Comparison of ENCODE assay signal across 11 cellular contexts in genomic region chrX:21926116-21926515, GRCh38. TPM values are rescaled to one million over a fixed set of nuclear protein-coding genes. Genes with fewer than 3 reads are reported as not detected.
DNase-seq lines count a peak whose midpoint lies in the region; ATAC-seq and TF ChIP-seq lines count a peak whose summit lies in the region.
"Had no signal": no experiment of that assay in that cellular context is flagged by ENCODE, and none has a peak within 500 bp of the region (broad histone marks: within the 10 kb centered on the region; RNA-seq: fewer than 3 reads in every experiment).

No MANE protein-coding gene starts in this region.

- no peaks in the 10 kb centered on the region for H3K9me3 ChIP-seq in mammary epithelial cell (replicated peaks; ENCODE audit: insufficient read depth, low read length)
- H3K9me3 ChIP-seq: Caco-2 had no signal

- H3K27me3 Mint-ChIP-seq in CD14-positive monocyte (ENCODE audit: low read depth in 3 of 3) (peaks cover 0 to 4% (median 0%) of the 10 kb centered on the region in 3 donors), memory B cell (no peaks in the 10 kb centered on the region)

- no peaks in the 10 kb centered on the region for H4K20me1 ChIP-seq in mammary epithelial cell (ENCODE audit: insufficient read depth, low read length)

- dilution Hi-C loops in mammary epithelial cell (cut with HindIII; ENCODE audit: low sequenced_read_pairs): no loop called here

- no peaks in the 10 kb centered on the region for H3K27me3 ChIP-seq in mammary epithelial cell (ENCODE audit: insufficient read depth, low read length)

- no peak overlapping the region for H3K4me3 ChIP-seq in mammary epithelial cell (replicated peaks in 1 of 3; ENCODE audit: insufficient read depth in 1 of 3, low read depth in 2 of 3, low read length in 3 of 3)

- CTCF ChIA-PET in mammary epithelial cell (lab: Charles Lee; ENCODE audit: low non-redundant PET): no interaction called here

- peaks cover 0 to 8% (median 0%) of the 10 kb centered on the region in 7 donors for H3K9me3 Mint-ChIP-seq in CD14-positive monocyte
- no peaks in the 10 kb centered on the region for H3K9me3 Mint-ChIP-seq in memory B cell

- no peak for TF ChIP-seq CTCF in CD14-positive monocyte (IDR thresholded peaks at IDR 0.05)
- TF ChIP-seq CTCF in mammary epithelial cell (conservative IDR thresholded peaks at IDR 0.05 in 1 of 2, IDR thresholded peaks at IDR 0.05 in 1 of 2; ENCODE audit: extremely low read depth in 1 of 2, insufficient read depth in 1 of 2, low read depth in 1 of 2, low read length in 2 of 2): no peak
- no peak for TF ChIP-seq CTCF in GM20000 (IDR thresholded peaks at IDR 0.05; ENCODE audit: extremely low read depth, missing control alignments)

- no peaks in the 10 kb centered on the region for H3K79me2 ChIP-seq in mammary epithelial cell (ENCODE audit: insufficient read depth, low read length)

- 64% methylated on average over 3 of the region's 3 CpGs for WGBS in mammary epithelial cell (ENCODE audit: low coverage, missing lambda C conversion rate)

- peak overlapping the region; percentile 33 for H3K4me2 ChIP-seq in mammary epithelial cell (ENCODE audit: insufficient read depth, low read depth, low read length)

- H3K27ac Mint-ChIP-seq in CD14-positive monocyte (peak overlapping the region; percentile 71 to 92 (median 86)), memory B cell (no peak overlapping the region)

- no peaks in the 10 kb centered on the region for H3K36me3 ChIP-seq in mammary epithelial cell (ENCODE audit: insufficient read depth, low read length)

- intact Hi-C loops in CD14-positive monocyte (cut with micrococcal nuclease) (no loop called here), mammary epithelial cell (cut with micrococcal nuclease) (loop anchor here (2.0 kb wide), 1 partner anchor 15 kb away; the partner anchor contains the start of gene SMS)

- DNase-seq in CD14-positive monocyte (ENCODE audit: low spot score) (no peak), M059J (ENCODE audit: low read depth) (peak; percentile 35), mammary epithelial cell (no peak), memory B cell (ENCODE audit: low spot score in 2 of 2) (no peak), NCI-H128 (lab: John Stamatoyannopoulos, UW; ENCODE audit: unreplicated experiment) (no peak), GM20000 (ENCODE audit: low spot score) (no peak)
- DNase-seq: effector memory CD4-positive, alpha-beta T cell; NCI-H2107 had no signal

- H3K27ac ChIP-seq in mammary epithelial cell (ENCODE audit: insufficient read depth, low read depth, low read length): peak overlapping the region; percentile 63

- H3K4me1 ChIP-seq in mammary epithelial cell (ENCODE audit: insufficient read depth, low read length): peaks cover 13% of the 10 kb centered on the region

- no peak overlapping the region for H3K4me3 Mint-ChIP-seq in CD14-positive monocyte
- peak overlapping the region; percentile 58 for H3K4me3 Mint-ChIP-seq in memory B cell

- ATAC-seq in memory B cell (ENCODE audit: low read depth) (no peak), HG03342 (IDR thresholded peaks at IDR 0.05; ENCODE audit: unreplicated experiment) (no peak), GM19395 (IDR thresholded peaks at IDR 0.05; ENCODE audit: unreplicated experiment) (no peak)

- in situ Hi-C loops in mammary epithelial cell (cut with MboI; ENCODE audit: low sequenced_read_pairs in 2 of 2): loop anchor here in 1 of 2 donors (25.0 kb wide), 1 partner anchor 1414 kb away; no protein-coding TSS in a partner anchor

- no TSS peak for BruUV-seq in mammary epithelial cell (replicated peaks; lab: Mats Ljungman, UMichigan)

- peak overlapping the region; percentile 30 for H3K9ac ChIP-seq in mammary epithelial cell (ENCODE audit: insufficient read depth, low read length)

- H3K4me1 Mint-ChIP-seq in CD14-positive monocyte (peaks cover 20% of the 10 kb centered on the region), memory B cell (peaks cover 5% of the 10 kb centered on the region)

- no peak overlapping the region for H2AFZ ChIP-seq in mammary epithelial cell (ENCODE audit: low read depth, low read length)

- H3K36me3 Mint-ChIP-seq in CD14-positive monocyte (peaks cover 0 to 2% of the 10 kb centered on the region in 2 donors), memory B cell (peaks cover 2% of the 10 kb centered on the region)

RNA-seq across cellular contexts. Expression of gene SMS, which starts 14.4 kb away (rescaled TPM):
- polyA plus RNA-seq in CD14-positive monocyte: 10 to 100 TPM; 70.8 to 75.4 TPM
- 228 and 301 TPM in 2 replicates for total RNA-seq in M059J (2014; rRNA removed; shearing (Covaris generic))
- 100 to 1,000 TPM in 1 of 2 donors, 10 to 100 TPM in 1; 63.3 to 128 TPM for total RNA-seq in mammary epithelial cell
- polyA plus RNA-seq in mammary epithelial cell: 90.7 TPM
- 62.2 TPM for polyA minus RNA-seq in mammary epithelial cell
